In the genomic region with DNA sequence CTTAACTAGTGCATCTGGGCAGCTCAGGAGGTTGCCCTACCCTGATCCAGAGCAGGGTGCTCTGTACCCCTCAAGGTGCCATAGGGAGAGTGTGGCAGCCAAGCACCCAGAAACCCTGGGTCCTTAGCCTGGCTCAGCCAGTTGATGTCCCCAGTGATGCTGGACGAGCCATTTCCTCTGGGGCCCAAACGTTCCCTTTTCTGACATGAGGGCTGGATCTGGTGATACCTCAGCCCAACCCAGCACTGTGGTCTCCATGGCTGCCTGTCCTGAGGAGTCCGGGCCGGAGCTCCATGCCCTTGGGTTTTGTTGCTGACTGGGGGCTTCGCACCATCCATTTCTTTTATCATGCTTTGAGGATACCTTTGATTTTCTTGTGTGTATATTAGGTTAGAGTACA, we compare ENCODE assay signal across 26 cellular contexts.
"Had no signal": no experiment of that assay in that cellular context is flagged by ENCODE, and none has a peak within 500 bp of the region (broad histone marks: within the 10 kb centered on the region; RNA-seq: fewer than 3 reads in every experiment).

No MANE protein-coding gene starts in this region.

- DNase-seq: activated CD4-positive, alpha-beta memory T cell treated with anti-CD3 and anti-CD28 coated beads for 36 hours; activated CD4-positive, alpha-beta T cell treated with anti-CD3 and anti-CD28 coated beads, Interleukin-2, amount 10 ng/mL, durations not matched to agents 7 days and 5 days; activated CD4-positive, CD25-positive, alpha-beta regulatory T cell treated with anti-CD3 and anti-CD28 coated beads, Interleukin-2, amount 50 U/mL, for 72 hours; activated CD8-positive, alpha-beta memory T cell treated with anti-CD3 and anti-CD28 coated beads for 24 hours; activated naive CD4-positive, alpha-beta T cell; activated T-cell treated with anti-CD3 and anti-CD28 coated beads, Interleukin-2, amount 50 U/mL, for 72 hours; amygdala; Karpas-422; MM.1S; NCI-H1105 treated with DMSO at 0.1 percent for 48 hours; NCI-H1436 treated with DMSO at 0.1 percent for 48 hours; NCI-H187; NCI-H2081; NCI-H510A treated with DMSO at 0.1 percent for 48 hours; NCI-H69; NK-92 treated with Interleukin-12 subunit alpha and Interleukin-12 subunit beta, amount 100 ng/mL, for 24 hours; OCI-M1; SHP77; T-helper 17 cell; T-helper 9 cell had no signal

- H3K27ac Mint-ChIP-seq: activated CD4-positive, alpha-beta memory T cell treated with anti-CD3 and anti-CD28 coated beads for 36 hours; activated naive CD4-positive, alpha-beta T cell treated with anti-CD3 and anti-CD28 coated beads, Interleukin-2, amount 50 U/mL, for 24 hours; activated T-cell treated with anti-CD3 and anti-CD28 coated beads, Interleukin-2, amount 50 U/mL, for 72 hours; brain; WTC11 had no signal

- H3K27me3 Mint-ChIP-seq: activated CD4-positive, alpha-beta memory T cell treated with anti-CD3 and anti-CD28 coated beads for 36 hours; activated CD4-positive, alpha-beta T cell treated with anti-CD3 and anti-CD28 coated beads, Interleukin-2, amount 10 ng/mL, durations not matched to agents 7 days and 5 days; activated naive CD4-positive, alpha-beta T cell treated with anti-CD3 and anti-CD28 coated beads, Interleukin-2, amount 50 U/mL, for 24 hours; T-helper 17 cell had no signal

- H3K36me3 Mint-ChIP-seq: brain had no signal

- H3K9me3 Mint-ChIP-seq: activated naive CD4-positive, alpha-beta T cell treated with anti-CD3 and anti-CD28 coated beads, Interleukin-2, amount 50 U/mL, for 24 hours had no signal

- H3K4me3 ChIP-seq: SJSA1 had no signal

- H3K36me3 ChIP-seq: SJSA1 had no signal

- H3K4me1 Mint-ChIP-seq: brain, WTC11 had no signal

- H3K27me3 ChIP-seq: SJSA1 had no signal

- H3K9me3 ChIP-seq: SJSA1 had no signal

- H3K27ac ChIP-seq: RWPE1, SJSA1 had no signal

- ATAC-seq: activated T-cell treated with anti-CD3 and anti-CD28 coated beads, Interleukin-2, amount 50 U/mL, for 72 hours; Panc1; T-helper 17 cell; WTC11 had no signal

- H3K4me3 Mint-ChIP-seq: activated CD4-positive, alpha-beta memory T cell treated with anti-CD3 and anti-CD28 coated beads for 36 hours; activated CD4-positive, alpha-beta T cell treated with anti-CD3 and anti-CD28 coated beads, Interleukin-2, amount 10 ng/mL, durations not matched to agents 7 days and 5 days; activated naive CD4-positive, alpha-beta T cell treated with anti-CD3 and anti-CD28 coated beads, Interleukin-2, amount 50 U/mL, for 24 hours; activated T-cell treated with anti-CD3 and anti-CD28 coated beads, Interleukin-2, amount 50 U/mL, for 72 hours; brain; T-helper 17 cell; WTC11 had no signal

- H3K4me1 ChIP-seq: SJSA1 had no signal
